ENCODE assay signal across 23 cellular contexts in the genomic region with DNA sequence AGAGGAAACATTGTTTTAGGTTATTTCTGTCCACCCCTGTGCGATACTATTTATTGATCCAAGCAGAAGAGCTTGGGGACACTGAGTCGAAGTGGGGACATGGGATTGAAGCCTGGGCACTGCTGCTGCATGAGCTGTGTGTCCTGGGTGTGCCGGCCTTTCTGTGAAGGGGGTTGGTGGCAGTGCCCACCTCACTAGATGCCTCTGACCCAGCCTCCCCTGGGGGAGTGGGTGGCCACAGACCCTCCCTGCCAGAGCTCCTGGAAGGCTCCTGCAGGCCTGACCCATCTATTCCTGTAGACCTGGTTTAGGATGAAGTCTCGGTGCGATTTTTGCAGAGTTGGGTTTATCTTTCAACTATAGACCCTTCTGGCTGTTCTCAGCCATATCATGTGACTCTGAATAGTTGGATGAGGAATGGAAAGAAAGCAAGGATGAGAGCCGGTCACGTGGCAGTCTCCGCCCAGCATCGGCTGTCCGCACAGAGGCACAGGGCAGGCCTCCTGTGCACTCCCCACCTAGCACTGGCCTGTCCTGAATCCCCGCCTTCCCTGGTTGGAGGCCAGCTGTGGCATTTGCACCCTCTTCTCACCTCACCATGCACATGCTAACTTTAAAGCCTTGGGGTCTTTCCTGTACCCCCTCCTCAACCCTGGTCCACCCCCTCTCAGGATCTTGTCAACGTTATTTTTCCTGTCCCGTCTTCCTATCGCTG. TPM values are rescaled to one million over a fixed set of nuclear protein-coding genes. Genes with fewer than 3 reads are reported as not detected.
A peak's percentile ranks its signal among the peaks of the same experiment; 100 is the strongest.
DNase-seq lines count a peak whose midpoint lies in the region; TF ChIP-seq lines count a peak whose summit lies in the region.
"Had no signal": no experiment of that assay in that cellular context is flagged by ENCODE, and none has a peak within 500 bp of the region (broad histone marks: within the 10 kb centered on the region; RNA-seq: fewer than 3 reads in every experiment).

No MANE protein-coding gene starts in this region.

- CTCF ChIA-PET in activated CD4-positive, alpha-beta memory T cell treated with anti-CD3 and anti-CD28 coated beads for 36 hours (lab: Charles Lee), result interaction anchor here (1.0 to 2.4 kb wide), 3 partner anchors 9 to 75 kb away, joined by 4 to 12 read pairs (median 4); no protein-coding TSS in a partner anchor
- CTCF ChIA-PET in activated CD4-positive, alpha-beta memory T cell treated with anti-CD3 and anti-CD28 coated beads, Interleukin-2, amount 10 ng/mL, durations not matched to agents 7 days and 5 days (lab: Charles Lee), result interaction anchor here (2.5 kb wide), 1 partner anchor 14 kb away, joined by 11 read pairs; no protein-coding TSS in a partner anchor
- CTCF ChIA-PET in Caco-2 (lab: Charles Lee), result interaction anchor here (0.7 to 1.1 kb wide), 3 partner anchors 14 to 76 kb away, joined by 3 to 4 read pairs (median 3); no protein-coding TSS in a partner anchor

- peaks cover 12% of the 10 kb centered on the region for H3K36me3 ChIP-seq in Caco-2 (ENCODE audit: control insufficient read depth, insufficient read depth, low read length)

- H3K4me3 ChIP-seq in Caco-2 (ENCODE audit: low read depth, low read length), result no peak overlapping the region
- H3K4me3 ChIP-seq: A549, upper lobe of left lung had no signal

- peaks cover 31% of the 10 kb centered on the region for H3K36me3 Mint-ChIP-seq in activated CD4-positive, alpha-beta memory T cell treated with anti-CD3 and anti-CD28 coated beads for 36 hours
- peaks cover 53% of the 10 kb centered on the region for H3K36me3 Mint-ChIP-seq in activated CD4-positive, alpha-beta memory T cell treated with anti-CD3 and anti-CD28 coated beads, Interleukin-2, amount 10 ng/mL, durations not matched to agents 7 days and 5 days (ENCODE audit: low read depth)
- H3K36me3 Mint-ChIP-seq in Caco-2 (ENCODE audit: insufficient read depth, unreplicated experiment) (peaks cover 94% of the 10 kb centered on the region), brain (peaks cover 47% of the 10 kb centered on the region), nephron progenitor cell (ENCODE audit: low read depth) (peaks cover 38% of the 10 kb centered on the region)

- H3K4me1 Mint-ChIP-seq in activated CD4-positive, alpha-beta memory T cell treated with anti-CD3 and anti-CD28 coated beads for 36 hours (ENCODE audit: low read depth), result peaks cover 34% of the 10 kb centered on the region
- H3K4me1 Mint-ChIP-seq in activated CD4-positive, alpha-beta memory T cell treated with anti-CD3 and anti-CD28 coated beads, Interleukin-2, amount 10 ng/mL, durations not matched to agents 7 days and 5 days, result peaks cover 39% of the 10 kb centered on the region
- H3K4me1 Mint-ChIP-seq in Caco-2 (ENCODE audit: low read depth, unreplicated experiment) (peaks cover 6% of the 10 kb centered on the region), brain (peaks cover 13% of the 10 kb centered on the region), nephron progenitor cell (peaks cover 46% of the 10 kb centered on the region)

- BruUV-seq in Caco-2 (replicated peaks; lab: Mats Ljungman, UMichigan), result no TSS peak

- H3K27me3 ChIP-seq in Caco-2 (replicated peaks; ENCODE audit: control insufficient read depth, insufficient read depth, low read length), result no peaks in the 10 kb centered on the region
- H3K27me3 ChIP-seq: neutrophil, upper lobe of left lung had no signal

- intact Hi-C loops in activated CD4-positive, alpha-beta memory T cell treated with anti-CD3 and anti-CD28 coated beads for 36 hours (cut with micrococcal nuclease), result no loop called here
- intact Hi-C loops in Caco-2 (cut with micrococcal nuclease; ENCODE audit: unreplicated experiment), result no loop called here

- peak overlapping the region; percentile 13 for H3K27ac Mint-ChIP-seq in activated CD4-positive, alpha-beta memory T cell treated with anti-CD3 and anti-CD28 coated beads for 36 hours
- H3K27ac Mint-ChIP-seq in activated CD4-positive, alpha-beta memory T cell treated with anti-CD3 and anti-CD28 coated beads, Interleukin-2, amount 10 ng/mL, durations not matched to agents 7 days and 5 days, result no peak overlapping the region
- H3K27ac Mint-ChIP-seq in Caco-2 (ENCODE audit: unreplicated experiment) (peak overlapping the region; percentile 72), brain (peak overlapping the region; percentile 26 to 92 (median 71)), nephron progenitor cell (peak overlapping the region; percentile 60)

- no peak overlapping the region for H3K4me3 Mint-ChIP-seq in activated CD4-positive, alpha-beta memory T cell treated with anti-CD3 and anti-CD28 coated beads for 36 hours
- no peak overlapping the region for H3K4me3 Mint-ChIP-seq in activated CD4-positive, alpha-beta memory T cell treated with anti-CD3 and anti-CD28 coated beads, Interleukin-2, amount 10 ng/mL, durations not matched to agents 7 days and 5 days
- H3K4me3 Mint-ChIP-seq in Caco-2 (ENCODE audit: unreplicated experiment) (no peak overlapping the region), brain (no peak overlapping the region), nephron progenitor cell (no peak overlapping the region)
- H3K4me3 Mint-ChIP-seq: activated T-cell treated with anti-CD3 and anti-CD28 coated beads, Interleukin-2, amount 50 U/mL, for 4 hours had no signal

- H3K4me1 ChIP-seq in Caco-2, result no peaks in the 10 kb centered on the region

- POLR2A ChIA-PET in activated CD4-positive, alpha-beta memory T cell treated with anti-CD3 and anti-CD28 coated beads for 36 hours (lab: Charles Lee), result no interaction called here
- POLR2A ChIA-PET in activated CD4-positive, alpha-beta memory T cell treated with anti-CD3 and anti-CD28 coated beads, Interleukin-2, amount 10 ng/mL, durations not matched to agents 7 days and 5 days (lab: Charles Lee), result interaction anchor here (1.2 to 1.6 kb wide), 2 partner anchors 11 to 15 kb away, joined by 3 to 5 read pairs; no protein-coding TSS in a partner anchor
- POLR2A ChIA-PET in Caco-2 (lab: Charles Lee), result no interaction called here

- H3K9me3 Mint-ChIP-seq in activated CD4-positive, alpha-beta memory T cell treated with anti-CD3 and anti-CD28 coated beads for 36 hours, result no peaks in the 10 kb centered on the region
- H3K9me3 Mint-ChIP-seq in activated CD4-positive, alpha-beta memory T cell treated with anti-CD3 and anti-CD28 coated beads, Interleukin-2, amount 10 ng/mL, durations not matched to agents 7 days and 5 days, result no peaks in the 10 kb centered on the region
- H3K9me3 Mint-ChIP-seq in Caco-2 (ENCODE audit: unreplicated experiment), result no peaks in the 10 kb centered on the region
- no peaks in the 10 kb centered on the region for H3K9me3 Mint-ChIP-seq in brain
- no peaks in the 10 kb centered on the region for H3K9me3 Mint-ChIP-seq in nephron progenitor cell
- H3K9me3 Mint-ChIP-seq: activated T-cell treated with anti-CD3 and anti-CD28 coated beads, Interleukin-2, amount 50 U/mL, for 4 hours; IgD-negative memory B cell had no signal

- TF ChIP-seq CTCF in Caco-2 (IDR thresholded peaks at IDR 0.05; ENCODE audit: insufficient read depth in 1 of 2, low read depth in 1 of 2, low read length in 1 of 2, severe bottlenecking in 1 of 2, unreplicated experiment in 1 of 2) (no peak), brain (conservative IDR thresholded peaks at IDR 0.05) (no peak), nephron progenitor cell (IDR thresholded peaks at IDR 0.05) (no peak)

- no peak for DNase-seq in activated CD4-positive, alpha-beta memory T cell treated with anti-CD3 and anti-CD28 coated beads for 36 hours
- no peak for DNase-seq in activated CD4-positive, alpha-beta memory T cell treated with anti-CD3 and anti-CD28 coated beads, Interleukin-2, amount 10 ng/mL, durations not matched to agents 7 days and 5 days
- DNase-seq in Caco-2 (no peak), nephron progenitor cell (no peak), DMS 273 (lab: John Stamatoyannopoulos, UW; ENCODE audit: unreplicated experiment) (no peak), NCI-H146 (lab: John Stamatoyannopoulos, UW) (no peak)
- no peak for DNase-seq in activated effector memory CD4-positive, alpha-beta T cell treated with Interleukin-2 at 50 U/mL for 16 hours
- DNase-seq: activated CD4-positive, alpha-beta T cell treated with anti-CD3 and anti-CD28 coated beads, Interleukin-2, amount 50 U/mL, for 1 hour; activated T-cell treated with anti-CD3 and anti-CD28 coated beads, Interleukin-2, amount 50 U/mL, for 4 hours; DND-41; hypothalamus; NCI-H2029; NCI-H510A; retina; stimulated activated CD4-positive, alpha-beta T cell treated with anti-CD3 and anti-CD28 coated beads, Interleukin-15, amount 100 ng/mL, for 24 hours; stimulated activated naive CD4-positive, alpha-beta T cell had no signal

- no peaks in the 10 kb centered on the region for H3K9me3 ChIP-seq in Caco-2
- H3K9me3 ChIP-seq: A549, neutrophil, upper lobe of left lung had no signal

- no peaks in the 10 kb centered on the region for H3K27me3 Mint-ChIP-seq in activated CD4-positive, alpha-beta memory T cell treated with anti-CD3 and anti-CD28 coated beads for 36 hours
- no peaks in the 10 kb centered on the region for H3K27me3 Mint-ChIP-seq in activated CD4-positive, alpha-beta memory T cell treated with anti-CD3 and anti-CD28 coated beads, Interleukin-2, amount 10 ng/mL, durations not matched to agents 7 days and 5 days
- H3K27me3 Mint-ChIP-seq in Caco-2 (ENCODE audit: insufficient read depth, unreplicated experiment), result no peaks in the 10 kb centered on the region
- no peaks in the 10 kb centered on the region for H3K27me3 Mint-ChIP-seq in brain
- H3K27me3 Mint-ChIP-seq in nephron progenitor cell (ENCODE audit: low read depth, poor library complexity), result no peaks in the 10 kb centered on the region
- H3K27me3 Mint-ChIP-seq: IgD-negative memory B cell had no signal

RNA-seq across cellular contexts. Expression of gene SH2D4B, which starts 17.6 kb away (rescaled TPM):
- total RNA-seq in activated CD4-positive, alpha-beta memory T cell treated with anti-CD3 and anti-CD28 coated beads for 36 hours, result under 1 TPM in 1 of 2 experiments, not detected in 1; 0.12 TPM
- total RNA-seq in activated CD4-positive, alpha-beta memory T cell treated with anti-CD3 and anti-CD28 coated beads, Interleukin-2, amount 10 ng/mL, durations not matched to agents 7 days and 5 days, result under 1 TPM; 0.13 to 0.15 TPM
- 0.09 and 0.23 TPM in 2 replicates for total RNA-seq in Caco-2 (2022)
- not detected for polyA plus RNA-seq in brain (ENCODE audit: insufficient read depth, low read depth, low replicate concordance)
- total RNA-seq: kidney epithelial cell had no signal
- polyA plus RNA-seq: aorta, IgD-negative memory B cell had no signal
